Comparison of ENCODE assay signal across 1 cellular context in genomic region chr6:127266892-127267741, GRCh38.
TF ChIP-seq lines count a peak whose summit lies in the region.

No MANE protein-coding gene starts in this region.

TF ChIP-seq in HepG2, 621 proteins besides CTCF, POLR2A, EP300 and RAD21 (continued from another document and continues in another):
- TF ChIP-seq PRDM15 (CRISPR knock-in tag; IDR thresholded peaks at IDR 0.05) (no peak), PLSCR1 (CRISPR knock-in tag; IDR thresholded peaks at IDR 0.05; ENCODE audit: borderline replicate concordance) (no peak), ZNF761 (CRISPR knock-in tag; conservative IDR thresholded peaks at IDR 0.05) (peak; percentile 96), GABPB1 (CRISPR knock-in tag; IDR thresholded peaks at IDR 0.05) (peak; percentile 89), ZGPAT (CRISPR knock-in tag; IDR thresholded peaks at IDR 0.05) (peak; percentile 94; the same call in 1 of the 2 replicates), ZBTB42 (CRISPR knock-in tag; IDR thresholded peaks at IDR 0.05) (0 out of 2 replicates have a peak, but pooled peaks have one; percentile 4), HNRNPL (IDR thresholded peaks at IDR 0.05; ENCODE audit: low read depth, low read length) (0 out of 2 replicates have a peak, but pooled peaks have one; percentile 43), ZNF343 (CRISPR knock-in tag; IDR thresholded peaks at IDR 0.05) (0 out of 2 replicates have a peak, but pooled peaks have one; percentile 80), FIP1L1 (IDR thresholded peaks at IDR 0.05; ENCODE audit: borderline replicate concordance, insufficient read depth, low read depth, low read length) (peak; percentile 54; the same call in 1 of the 2 replicates), ZXDC (CRISPR knock-in tag; IDR thresholded peaks at IDR 0.05) (peak; percentile 82; the same call in 1 of the 2 replicates), PHF20 (CRISPR knock-in tag; IDR thresholded peaks at IDR 0.05) (peak; percentile 71; the same call in 1 of the 2 replicates), BORCS8-MEF2B (CRISPR knock-in tag; IDR thresholded peaks at IDR 0.05) (peak; percentile 81), ZNF136 (CRISPR knock-in tag; IDR thresholded peaks at IDR 0.05; ENCODE audit: low read depth) (no peak), RELA (CRISPR knock-in tag; IDR thresholded peaks at IDR 0.05) (no peak), ZSCAN12 (CRISPR knock-in tag; IDR thresholded peaks at IDR 0.05) (peak; percentile 71), MXD4 (CRISPR knock-in tag; IDR thresholded peaks at IDR 0.05) (peak; percentile 69; the same call in 1 of the 2 replicates), POGZ (CRISPR knock-in tag; IDR thresholded peaks at IDR 0.05) (no peak; the same call in 1 of the 2 replicates), ZBTB46 (CRISPR knock-in tag; IDR thresholded peaks at IDR 0.05; ENCODE audit: borderline replicate concordance) (peak; percentile 65; the same call in 1 of the 2 replicates), RNF2 (conservative IDR thresholded peaks at IDR 0.05; ENCODE audit: low read depth) (no peak), THAP9 (CRISPR knock-in tag; IDR thresholded peaks at IDR 0.05; ENCODE audit: borderline replicate concordance) (peak; percentile 85; the same call in 1 of the 2 replicates)
- TF ChIP-seq, protein P1, sequence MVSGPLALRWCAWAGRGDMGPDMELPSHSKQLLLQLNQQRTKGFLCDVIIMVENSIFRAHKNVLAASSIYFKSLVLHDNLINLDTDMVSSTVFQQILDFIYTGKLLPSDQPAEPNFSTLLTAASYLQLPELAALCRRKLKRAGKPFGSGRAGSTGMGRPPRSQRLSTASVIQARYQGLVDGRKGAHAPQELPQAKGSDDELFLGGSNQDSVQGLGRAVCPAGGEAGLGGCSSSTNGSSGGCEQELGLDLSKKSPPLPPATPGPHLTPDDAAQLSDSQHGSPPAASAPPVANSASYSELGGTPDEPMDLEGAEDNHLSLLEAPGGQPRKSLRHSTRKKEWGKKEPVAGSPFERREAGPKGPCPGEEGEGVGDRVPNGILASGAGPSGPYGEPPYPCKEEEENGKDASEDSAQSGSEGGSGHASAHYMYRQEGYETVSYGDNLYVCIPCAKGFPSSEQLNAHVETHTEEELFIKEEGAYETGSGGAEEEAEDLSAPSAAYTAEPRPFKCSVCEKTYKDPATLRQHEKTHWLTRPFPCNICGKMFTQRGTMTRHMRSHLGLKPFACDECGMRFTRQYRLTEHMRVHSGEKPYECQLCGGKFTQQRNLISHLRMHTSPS (CRISPR knock-in tag; IDR thresholded peaks at IDR 0.05; ENCODE audit: low read depth), result peak; percentile 60
- TF ChIP-seq, protein P2, sequence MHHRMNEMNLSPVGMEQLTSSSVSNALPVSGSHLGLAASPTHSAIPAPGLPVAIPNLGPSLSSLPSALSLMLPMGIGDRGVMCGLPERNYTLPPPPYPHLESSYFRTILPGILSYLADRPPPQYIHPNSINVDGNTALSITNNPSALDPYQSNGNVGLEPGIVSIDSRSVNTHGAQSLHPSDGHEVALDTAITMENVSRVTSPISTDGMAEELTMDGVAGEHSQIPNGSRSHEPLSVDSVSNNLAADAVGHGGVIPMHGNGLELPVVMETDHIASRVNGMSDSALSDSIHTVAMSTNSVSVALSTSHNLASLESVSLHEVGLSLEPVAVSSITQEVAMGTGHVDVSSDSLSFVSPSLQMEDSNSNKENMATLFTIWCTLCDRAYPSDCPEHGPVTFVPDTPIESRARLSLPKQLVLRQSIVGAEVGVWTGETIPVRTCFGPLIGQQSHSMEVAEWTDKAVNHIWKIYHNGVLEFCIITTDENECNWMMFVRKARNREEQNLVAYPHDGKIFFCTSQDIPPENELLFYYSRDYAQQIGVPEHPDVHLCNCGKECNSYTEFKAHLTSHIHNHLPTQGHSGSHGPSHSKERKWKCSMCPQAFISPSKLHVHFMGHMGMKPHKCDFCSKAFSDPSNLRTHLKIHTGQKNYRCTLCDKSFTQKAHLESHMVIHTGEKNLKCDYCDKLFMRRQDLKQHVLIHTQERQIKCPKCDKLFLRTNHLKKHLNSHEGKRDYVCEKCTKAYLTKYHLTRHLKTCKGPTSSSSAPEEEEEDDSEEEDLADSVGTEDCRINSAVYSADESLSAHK (CRISPR knock-in tag; IDR thresholded peaks at IDR 0.05; ENCODE audit: borderline replicate concordance), result no peak; the same call in 1 of the 2 replicates
- TF ChIP-seq, protein P3, sequence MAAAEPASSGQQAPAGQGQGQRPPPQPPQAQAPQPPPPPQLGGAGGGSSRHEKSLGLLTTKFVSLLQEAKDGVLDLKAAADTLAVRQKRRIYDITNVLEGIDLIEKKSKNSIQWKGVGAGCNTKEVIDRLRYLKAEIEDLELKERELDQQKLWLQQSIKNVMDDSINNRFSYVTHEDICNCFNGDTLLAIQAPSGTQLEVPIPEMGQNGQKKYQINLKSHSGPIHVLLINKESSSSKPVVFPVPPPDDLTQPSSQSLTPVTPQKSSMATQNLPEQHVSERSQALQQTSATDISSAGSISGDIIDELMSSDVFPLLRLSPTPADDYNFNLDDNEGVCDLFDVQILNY (CRISPR knock-in tag; conservative IDR thresholded peaks at IDR 0.05), result peak; percentile 68
- TF ChIP-seq, protein P4, sequence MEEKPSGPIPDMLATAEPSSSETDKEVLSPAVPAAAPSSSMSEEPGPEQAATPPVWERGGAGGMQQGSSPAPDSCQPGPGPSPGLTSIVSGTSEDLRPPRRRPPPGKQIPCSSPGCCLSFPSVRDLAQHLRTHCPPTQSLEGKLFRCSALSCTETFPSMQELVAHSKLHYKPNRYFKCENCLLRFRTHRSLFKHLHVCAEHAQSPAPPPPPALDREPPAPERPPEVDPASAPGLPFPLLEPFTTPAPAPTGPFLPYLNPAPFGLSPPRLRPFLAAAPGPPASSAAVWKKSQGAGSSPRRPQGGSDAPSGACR (CRISPR knock-in tag; IDR thresholded peaks at IDR 0.05), result peak; percentile 77
